ENCODE assay signal across 8 cellular contexts in genomic region chr19:52237771-52238400, GRCh38. TPM values are rescaled to one million over a fixed set of nuclear protein-coding genes. Genes with fewer than 3 reads are reported as not detected.
DNase-seq lines count a peak whose midpoint lies in the region; ATAC-seq and TF ChIP-seq lines count a peak whose summit lies in the region.

No MANE protein-coding gene starts in this region.

- H3K4me1 ChIP-seq in mucosa of descending colon (ENCODE audit: low read depth) = no peaks in the 10 kb centered on the region

- H3K36me3 ChIP-seq in mucosa of descending colon (ENCODE audit: low read depth) = no peaks in the 10 kb centered on the region

- intact Hi-C loops in mucosa of descending colon (cut with DNase I, micrococcal nuclease) = loop anchor here (2.0 to 10.0 kb wide), 2 partner anchors 99 to 103 kb away; partner anchors contain the start of gene ZNF616 (in 2 of the 2)

- DNase-seq in NCI-H2227 treated with DMSO at 0.1 percent for 48 hours (lab: John Stamatoyannopoulos, UW) = peak; percentile 10
- peak; percentile 50 to 62 for DNase-seq in activated CD4-positive, alpha-beta T cell treated with anti-CD3 and anti-CD28 coated beads, Interleukin-2, amount 50 U/mL, for 48 hours
- DNase-seq in effector CD8-positive, alpha-beta T cell (lab: John Stamatoyannopoulos, UW) = peak; percentile 33
- DNase-seq in mucosa of descending colon = peak in 2 of 3 donors; percentile 59 to 70
- peak; percentile 70 for DNase-seq in stimulated activated CD8-positive, alpha-beta memory T cell treated with anti-CD3 and anti-CD28 coated beads, Interleukin-4, amount 100 ng/mL, for 48 hours

- H3K9me3 ChIP-seq in mucosa of descending colon = no peaks in the 10 kb centered on the region

- H3K4me3 ChIP-seq in mucosa of descending colon = no peak overlapping the region

- no peak overlapping the region for H3K27ac ChIP-seq in 22Rv1

- TF ChIP-seq CTCF in 22Rv1 (IDR thresholded peaks at IDR 0.05) (peak; percentile 88), GM12801 (IDR thresholded peaks at IDR 0.05; ENCODE audit: extremely low read depth, insufficient read length) (peak; percentile 81), mucosa of descending colon (IDR thresholded peaks at IDR 0.05) (peak; percentile 74)

- ATAC-seq in mucosa of descending colon = peak; percentile 91
- no peak for ATAC-seq in HG02763 (IDR thresholded peaks at IDR 0.05; ENCODE audit: unreplicated experiment)

RNA-seq across cellular contexts. Expression of gene ZNF766, which starts 31.5 kb away (rescaled TPM):
- 10 to 100 TPM; 11.4 to 21.0 (median 12.8) TPM for total RNA-seq in mucosa of descending colon

RNA-seq across cellular contexts. Expression of gene PPP2R1A, which starts 48.0 kb away (rescaled TPM):
- 100 to 1,000 TPM; 212 to 274 (median 273) TPM for total RNA-seq in mucosa of descending colon

RNA-seq across cellular contexts. Expression of gene ZNF480, which starts 59.1 kb away (rescaled TPM):
- total RNA-seq in mucosa of descending colon = 10 to 100 TPM; 12.8 to 16.9 (median 15.0) TPM

Comparison
In these comparisons a context has a peak if more than half of its experiments do, and no peak if none do; other contexts are left out.
1. DNase-seq: peak in every context shown above with its lines; median percentile 70 in stimulated activated CD8-positive, alpha-beta memory T cell treated with anti-CD3 and anti-CD28 coated beads, Interleukin-4, amount 100 ng/mL, for 48 hours; 64 in mucosa of descending colon; 56 in activated CD4-positive, alpha-beta T cell treated with anti-CD3 and anti-CD28 coated beads, Interleukin-2, amount 50 U/mL, for 48 hours; 33 in effector CD8-positive, alpha-beta T cell; 10 in NCI-H2227 treated with DMSO at 0.1 percent for 48 hours.